1 cellular context compared by ENCODE assay signal in genomic region chr22:39315389-39315788, GRCh38.
TF ChIP-seq lines count a peak whose summit lies in the region.

No MANE protein-coding gene starts in this region.

TF ChIP-seq in WTC11, 78 proteins besides CTCF, POLR2A, EP300 and RAD21 (continued from another document):
- TF ChIP-seq, protein P1, sequence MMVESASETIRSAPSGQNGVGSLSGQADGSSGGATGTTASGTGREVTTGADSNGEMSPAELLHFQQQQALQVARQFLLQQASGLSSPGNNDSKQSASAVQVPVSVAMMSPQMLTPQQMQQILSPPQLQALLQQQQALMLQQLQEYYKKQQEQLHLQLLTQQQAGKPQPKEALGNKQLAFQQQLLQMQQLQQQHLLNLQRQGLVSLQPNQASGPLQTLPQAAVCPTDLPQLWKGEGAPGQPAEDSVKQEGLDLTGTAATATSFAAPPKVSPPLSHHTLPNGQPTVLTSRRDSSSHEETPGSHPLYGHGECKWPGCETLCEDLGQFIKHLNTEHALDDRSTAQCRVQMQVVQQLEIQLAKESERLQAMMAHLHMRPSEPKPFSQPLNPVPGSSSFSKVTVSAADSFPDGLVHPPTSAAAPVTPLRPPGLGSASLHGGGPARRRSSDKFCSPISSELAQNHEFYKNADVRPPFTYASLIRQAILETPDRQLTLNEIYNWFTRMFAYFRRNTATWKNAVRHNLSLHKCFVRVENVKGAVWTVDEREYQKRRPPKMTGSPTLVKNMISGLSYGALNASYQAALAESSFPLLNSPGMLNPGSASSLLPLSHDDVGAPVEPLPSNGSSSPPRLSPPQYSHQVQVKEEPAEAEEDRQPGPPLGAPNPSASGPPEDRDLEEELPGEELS (CRISPR knock-in tag; IDR thresholded peaks at IDR 0.05): no peak
- no peak for TF ChIP-seq CDX4 (CRISPR knock-in tag; IDR thresholded peaks at IDR 0.05; ENCODE audit: borderline replicate concordance)
- TF ChIP-seq ZNF121 (CRISPR knock-in tag; IDR thresholded peaks at IDR 0.05): no peak
- TF ChIP-seq RELA (CRISPR knock-in tag; IDR thresholded peaks at IDR 0.05; ENCODE audit: borderline replicate concordance): no peak
